Comparison of ENCODE assay signal across 9 cellular contexts in the genomic region with DNA sequence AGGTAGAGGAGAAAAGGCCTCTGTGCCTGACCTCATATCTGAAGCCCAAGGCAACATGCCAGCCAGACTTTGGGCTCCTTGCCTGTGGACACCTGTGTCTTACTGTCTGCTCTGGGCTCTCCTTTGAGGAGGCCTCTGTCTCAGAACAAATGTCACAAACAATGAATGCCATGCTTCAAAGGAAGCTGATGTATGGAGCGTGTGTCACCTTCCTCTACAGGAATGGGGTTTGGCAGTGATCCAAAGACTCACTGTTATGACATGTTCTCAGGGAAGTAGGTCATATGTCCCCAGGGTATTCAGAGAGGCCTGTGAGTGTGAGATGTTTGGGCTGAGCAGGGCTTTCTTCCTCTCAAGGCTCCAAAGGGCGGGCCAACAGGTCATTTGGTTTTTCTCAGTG. TPM values are rescaled to one million over a fixed set of nuclear protein-coding genes. Genes with fewer than 3 reads are reported as not detected.
DNase-seq lines count a peak whose midpoint lies in the region; ATAC-seq and TF ChIP-seq lines count a peak whose summit lies in the region.
"Had no signal": no experiment of that assay in that cellular context is flagged by ENCODE, and none has a peak within 500 bp of the region (broad histone marks: within the 10 kb centered on the region; RNA-seq: fewer than 3 reads in every experiment).

No MANE protein-coding gene starts in this region.

- POLR2A ChIA-PET in OCI-LY7 (lab: Charles Lee) = no interaction called here

- H3K79me2 ChIP-seq in OCI-LY7 (ENCODE audit: insufficient read depth, low read depth, low read length) = no peaks in the 10 kb centered on the region

- H3K27ac ChIP-seq in OCI-LY7 (ENCODE audit: low read depth, low read length, poor library complexity, severe bottlenecking) = no peak overlapping the region
- H3K27ac ChIP-seq in transverse colon = peak overlapping the region in 1 of 4 donors; percentile 12
- H3K27ac ChIP-seq in WERI-Rb-1 = no peak overlapping the region
- H3K27ac ChIP-seq in tibial nerve = no peak overlapping the region

- H3K4me3 ChIP-seq in OCI-LY7 (ENCODE audit: low read depth, low read length, poor library complexity, severe bottlenecking) (no peak overlapping the region), transverse colon (no peak overlapping the region), WERI-Rb-1 (ENCODE audit: low read depth, low read length) (no peak overlapping the region), tibial nerve (no peak overlapping the region)
- H3K4me3 ChIP-seq: Peyer's patch had no signal

- no peaks in the 10 kb centered on the region for H3K9me2 ChIP-seq in OCI-LY7 (ENCODE audit: insufficient read depth, low read length)

- H2AFZ ChIP-seq in OCI-LY7 (ENCODE audit: low read length) = peak overlapping the region; percentile 75; the same call in 1 of the 2 replicates

- BruUV-seq in OCI-LY7 (replicated peaks; lab: Mats Ljungman, UMichigan) = no TSS peak

- no peaks in the 10 kb centered on the region for H4K20me1 ChIP-seq in OCI-LY7 (ENCODE audit: insufficient read depth, low read length)

- TF ChIP-seq EP300 in transverse colon (IDR thresholded peaks at IDR 0.05; ENCODE audit: low read depth) (no peak), tibial nerve (IDR thresholded peaks at IDR 0.05) (peak in 1 of 2 donors; percentile 29)

- TF ChIP-seq CTCF in OCI-LY7 (conservative IDR thresholded peaks at IDR 0.05; ENCODE audit: low read length) = no peak
- TF ChIP-seq CTCF in transverse colon (IDR thresholded peaks at IDR 0.05) = no peak
- TF ChIP-seq CTCF in WERI-Rb-1 (IDR thresholded peaks at IDR 0.05; ENCODE audit: low read depth, low read length) = no peak
- TF ChIP-seq CTCF in tibial nerve (IDR thresholded peaks at IDR 0.05) = no peak

- DNase-seq in activated naive CD4-positive, alpha-beta T cell treated with anti-CD3 and anti-CD28 coated beads, Interleukin-2, amount 50 U/mL, for 72 hours (ENCODE audit: low spot score in 2 of 2) = peak in 1 of 2 donors; percentile 18
- DNase-seq in activated naive CD4-positive, alpha-beta T cell treated with Interleukin-2 at 50 U/mL for 16 hours = no peak
- DNase-seq in OCI-LY7 (ENCODE audit: low spot score) (peak; percentile 48), fibroblast of gingiva (ENCODE audit: low read depth) (peak; percentile 28), transverse colon (peak; percentile 23), WERI-Rb-1 (no peak), NCI-H1436 (lab: John Stamatoyannopoulos, UW) (no peak), tibial nerve (ENCODE audit: low spot score in 2 of 2) (no peak)

- CTCF ChIA-PET in OCI-LY7 (lab: Charles Lee; ENCODE audit: unreplicated experiment) = no interaction called here

- no peaks in the 10 kb centered on the region for H3K36me3 Mint-ChIP-seq in activated naive CD4-positive, alpha-beta T cell treated with anti-CD3 and anti-CD28 coated beads, Interleukin-2, amount 50 U/mL, for 72 hours

- intact Hi-C loops in OCI-LY7 (cut with micrococcal nuclease; ENCODE audit: unreplicated experiment) = no loop called here
- intact Hi-C loops in transverse colon (cut with DNase I; ENCODE audit: low total_unique reads) = no loop called here

- ATAC-seq in activated naive CD4-positive, alpha-beta T cell treated with anti-CD3 and anti-CD28 coated beads, Interleukin-2, amount 50 U/mL, for 72 hours = peak; percentile 89 to 90

- in situ Hi-C loops in transverse colon (cut with MboI; ENCODE audit: low pct_ligation_motif_present in 1 of 4, low pct_unique_long_range_greater_than_20kb in 1 of 4, low sequenced_read_pairs in 3 of 4) = no loop called here

- H3K36me3 ChIP-seq in OCI-LY7 (ENCODE audit: insufficient read depth, low read length) = no peaks in the 10 kb centered on the region
- no peaks in the 10 kb centered on the region for H3K36me3 ChIP-seq in transverse colon
- no peaks in the 10 kb centered on the region for H3K36me3 ChIP-seq in WERI-Rb-1
- no peaks in the 10 kb centered on the region for H3K36me3 ChIP-seq in tibial nerve
- H3K36me3 ChIP-seq: Peyer's patch had no signal

- H3K4me2 ChIP-seq in OCI-LY7 (ENCODE audit: low read length) = peak overlapping the region; percentile 51

- H3K9me3 ChIP-seq in OCI-LY7 (ENCODE audit: low read length) (no peaks in the 10 kb centered on the region), transverse colon (no peaks in the 10 kb centered on the region), WERI-Rb-1 (ENCODE audit: severe bottlenecking) (no peaks in the 10 kb centered on the region), tibial nerve (no peaks in the 10 kb centered on the region)
- H3K9me3 ChIP-seq: Peyer's patch had no signal

- TF ChIP-seq POLR2A in transverse colon (IDR thresholded peaks at IDR 0.05) = no peak
- TF ChIP-seq POLR2A in tibial nerve (IDR thresholded peaks at IDR 0.05) = no peak

- WGBS in transverse colon (ENCODE audit: low coverage in 1 of 2), 2 donors = 51 to 60% methylated on average over 1 to 2 of the region's 2 CpGs
- WGBS in tibial nerve, 2 donors = 77 to 86% methylated on average over 2 of the region's 2 CpGs

- peaks cover 5 to 11% of the 10 kb centered on the region in 2 donors for H3K9me3 Mint-ChIP-seq in activated naive CD4-positive, alpha-beta T cell treated with anti-CD3 and anti-CD28 coated beads, Interleukin-2, amount 50 U/mL, for 72 hours

- H3K4me1 ChIP-seq in OCI-LY7 (ENCODE audit: insufficient read depth, low read length, poor library complexity, severe bottlenecking) (peaks cover 16% of the 10 kb centered on the region), transverse colon (peaks cover 0 to 17% (median 5%) of the 10 kb centered on the region in 4 donors), tibial nerve (peaks cover 0 to 18% (median 0%) of the 10 kb centered on the region in 4 donors)
- H3K4me1 ChIP-seq: Peyer's patch had no signal

- H3K27me3 ChIP-seq in transverse colon = no peaks in the 10 kb centered on the region
- H3K27me3 ChIP-seq in WERI-Rb-1 (ENCODE audit: insufficient read depth, low read depth, severe bottlenecking) = no peaks in the 10 kb centered on the region
- H3K27me3 ChIP-seq in tibial nerve = no peaks in the 10 kb centered on the region
- H3K27me3 ChIP-seq: Peyer's patch had no signal

- H3K27ac Mint-ChIP-seq in activated naive CD4-positive, alpha-beta T cell treated with anti-CD3 and anti-CD28 coated beads, Interleukin-2, amount 50 U/mL, for 72 hours = peak overlapping the region in 1 of 2 donors; percentile 61

RNA-seq across cellular contexts. Expression of a gene that starts 38.4 kb away (rescaled TPM):
- 10 to 100 TPM; 28.4 to 55.5 TPM for total RNA-seq in activated naive CD4-positive, alpha-beta T cell treated with anti-CD3 and anti-CD28 coated beads, Interleukin-2, amount 50 U/mL, for 72 hours
- total RNA-seq in OCI-LY7 (2014; rRNA removed; shearing (Covaris generic)) = 6.8 and 7.1 TPM in 2 replicates
- total RNA-seq in OCI-LY7 (2022) (8.3 and 11.7 TPM in 2 replicates), transverse colon (10 to 100 TPM; 25.7 to 43.6 (median 26.7) TPM), tibial nerve (10 to 100 TPM; 19.0 to 38.1 (median 25.8) TPM)

RNA-seq across cellular contexts. Expression of a gene that starts 52.6 kb away (rescaled TPM):
- not detected for total RNA-seq in activated naive CD4-positive, alpha-beta T cell treated with anti-CD3 and anti-CD28 coated beads, Interleukin-2, amount 50 U/mL, for 72 hours
- not detected in 2 replicates for total RNA-seq in OCI-LY7 (2014; rRNA removed; shearing (Covaris generic))
- total RNA-seq in OCI-LY7 (2022) (not detected in 2 replicates), transverse colon (100 to 1,000 TPM in 2 of 4 donors, 10 to 100 TPM in 2; 35.2 to 167 (median 77.1) TPM), tibial nerve (not detected)

Comparison
In these comparisons a context has a peak if more than half of its experiments do, and no peak if none do; other contexts are left out.
1. DNase-seq: peak in OCI-LY7 (single experiment), fibroblast of gingiva (single experiment) and transverse colon (single experiment); none in activated naive CD4-positive, alpha-beta T cell treated with Interleukin-2 at 50 U/mL for 16 hours (single experiment), WERI-Rb-1 (single experiment), NCI-H1436 (single experiment) and tibial nerve (0 of 2).
2. RNA of a gene that starts 52.6 kb away (total RNA-seq): 35.2 to 167 TPM in transverse colon; not detected in activated naive CD4-positive, alpha-beta T cell treated with anti-CD3 and anti-CD28 coated beads, Interleukin-2, amount 50 U/mL, for 72 hours, not detected in OCI-LY7 and not detected in tibial nerve; every median in the first group is over 10 times any median in the second.